In the genomic region with DNA sequence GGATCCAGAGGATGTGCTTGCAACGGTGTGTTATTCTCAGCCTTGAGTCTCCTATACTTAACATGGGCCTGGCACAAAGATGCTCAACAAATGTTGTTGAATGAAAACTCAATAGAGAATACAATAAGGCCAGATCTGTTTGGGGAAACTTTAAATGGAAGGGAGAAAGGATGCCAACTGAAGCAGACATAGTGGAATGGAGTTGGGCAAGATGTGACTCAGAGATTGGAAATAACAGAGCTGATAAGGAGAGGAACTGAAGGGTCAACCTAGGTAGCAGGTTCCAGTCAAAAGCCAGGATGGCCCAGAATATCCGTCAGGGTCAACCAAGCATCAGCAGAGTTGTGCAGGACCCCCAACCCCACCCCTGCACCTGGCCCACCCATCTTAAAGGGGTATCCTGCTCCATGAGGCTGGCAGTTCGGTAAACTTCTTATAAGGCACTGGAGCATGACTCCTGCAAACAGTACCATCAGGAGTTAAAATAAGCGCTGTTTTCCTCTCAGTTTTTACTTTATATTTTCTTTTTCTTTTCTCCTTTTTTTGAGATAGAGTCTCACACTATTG, we compare ENCODE assay signal across 13 cellular contexts. TPM values are rescaled to one million over a fixed set of nuclear protein-coding genes. Genes with fewer than 3 reads are reported as not detected.
DNase-seq lines count a peak whose midpoint lies in the region; ATAC-seq and TF ChIP-seq lines count a peak whose summit lies in the region.
"Had no signal": no experiment of that assay in that cellular context is flagged by ENCODE, and none has a peak within 500 bp of the region (broad histone marks: within the 10 kb centered on the region; RNA-seq: fewer than 3 reads in every experiment).

No MANE protein-coding gene starts in this region.

- no peak for TF ChIP-seq CTCF in PC-3 (conservative IDR thresholded peaks at IDR 0.05; ENCODE audit: low read depth, low read length)
- no peak for TF ChIP-seq CTCF in progenitor cell of endocrine pancreas (IDR thresholded peaks at IDR 0.05; ENCODE audit: unreplicated experiment)
- no peak for TF ChIP-seq CTCF in foreskin fibroblast (IDR thresholded peaks at IDR 0.05; ENCODE audit: low read depth, low read length)

- peaks cover 9% of the 10 kb centered on the region; the same call in 1 of the 2 replicates for H3K27me3 ChIP-seq in PC-3 (ENCODE audit: low read length)

- ATAC-seq in PC-3 (no peak), HG02642 (IDR thresholded peaks at IDR 0.05; ENCODE audit: poor library complexity, unreplicated experiment) (no peak)

- peak overlapping the region; percentile 5 for H3K27ac Mint-ChIP-seq in activated CD4-positive, alpha-beta T cell treated with anti-CD3 and anti-CD28 coated beads, Interleukin-2, amount 10 ng/mL, durations not matched to agents 24 days and 14 days
- no peak overlapping the region for H3K27ac Mint-ChIP-seq in progenitor cell of endocrine pancreas

- H3K9me2 ChIP-seq in PC-3 (replicated peaks; ENCODE audit: low read length) = no peaks in the 10 kb centered on the region

- H3K9me3 ChIP-seq in PC-3 (ENCODE audit: low read length) = no peaks in the 10 kb centered on the region
- H3K9me3 ChIP-seq: suprapubic skin had no signal

- peak overlapping the region; percentile 97 for H3K4me2 ChIP-seq in PC-3 (ENCODE audit: low read length)

- CTCF ChIA-PET in PC-3 (lab: Charles Lee) = no interaction called here

- H3K9ac ChIP-seq in PC-3 (ENCODE audit: low read length) = no peak overlapping the region; the same call in 1 of the 2 replicates

- BruUV-seq in PC-3 (replicated peaks; lab: Mats Ljungman, UMichigan) = no TSS peak

- POLR2A ChIA-PET in PC-3 (lab: Charles Lee; ENCODE audit: unreplicated experiment) = no interaction called here

- intact Hi-C loops in activated CD4-positive, alpha-beta T cell treated with anti-CD3 and anti-CD28 coated beads, Interleukin-2, amount 10 ng/mL, durations not matched to agents 24 days and 14 days (cut with micrococcal nuclease) = loop anchor here (1.0 to 5.0 kb wide), 3 partner anchors 16 to 222 kb away; a partner anchor contains a TSS
- intact Hi-C loops in PC-3 (cut with micrococcal nuclease) = loop anchor here (2.0 kb wide), 1 partner anchor 15 kb away; a partner anchor contains a TSS

- H3K27ac ChIP-seq in PC-3 (ENCODE audit: low read length) = no peak overlapping the region

- no peaks in the 10 kb centered on the region for H3K36me3 ChIP-seq in PC-3 (ENCODE audit: low read depth, low read length)
- H3K36me3 ChIP-seq: suprapubic skin had no signal

- peaks cover 5% of the 10 kb centered on the region for H3K36me3 Mint-ChIP-seq in activated CD4-positive, alpha-beta T cell treated with anti-CD3 and anti-CD28 coated beads, Interleukin-2, amount 10 ng/mL, durations not matched to agents 24 days and 14 days (ENCODE audit: low read depth)
- H3K36me3 Mint-ChIP-seq in progenitor cell of endocrine pancreas (ENCODE audit: insufficient read depth) = no peaks in the 10 kb centered on the region

- peak overlapping the region; percentile 96 for H3K4me3 Mint-ChIP-seq in activated CD4-positive, alpha-beta T cell treated with anti-CD3 and anti-CD28 coated beads, Interleukin-2, amount 10 ng/mL, durations not matched to agents 24 days and 14 days
- peak overlapping the region; percentile 81 for H3K4me3 Mint-ChIP-seq in progenitor cell of endocrine pancreas (ENCODE audit: low read depth)

- peaks cover 22% of the 10 kb centered on the region for H3K79me2 ChIP-seq in PC-3 (ENCODE audit: low read length)

- peaks cover 17% of the 10 kb centered on the region for H3K4me1 ChIP-seq in PC-3 (ENCODE audit: insufficient read depth, low read length)

- H3K9me3 Mint-ChIP-seq in activated CD4-positive, alpha-beta T cell treated with anti-CD3 and anti-CD28 coated beads, Interleukin-2, amount 10 ng/mL, durations not matched to agents 24 days and 14 days = peaks cover 5% of the 10 kb centered on the region
- H3K9me3 Mint-ChIP-seq in progenitor cell of endocrine pancreas (ENCODE audit: low read depth) = no peaks in the 10 kb centered on the region

- peaks cover 31% of the 10 kb centered on the region for H3K4me1 Mint-ChIP-seq in activated CD4-positive, alpha-beta T cell treated with anti-CD3 and anti-CD28 coated beads, Interleukin-2, amount 10 ng/mL, durations not matched to agents 24 days and 14 days
- peaks cover 13% of the 10 kb centered on the region for H3K4me1 Mint-ChIP-seq in progenitor cell of endocrine pancreas (ENCODE audit: low read depth)

- peak overlapping the region; percentile 88 for H2AFZ ChIP-seq in PC-3 (ENCODE audit: low read length)

- no peak for DNase-seq in activated CD4-positive, alpha-beta T cell treated with anti-CD3 and anti-CD28 coated beads, Interleukin-2, amount 10 ng/mL, durations not matched to agents 24 days and 14 days
- DNase-seq in activated CD4-positive, alpha-beta T cell treated with anti-CD3 and anti-CD28 coated beads for 4 hours = no peak
- DNase-seq in PC-3 (peak; percentile 10), ecto neural progenitor cell (ENCODE audit: low spot score) (peak; percentile 32), progenitor cell of endocrine pancreas (ENCODE audit: low spot score, unreplicated experiment) (no peak), cortex of kidney (lab: John Stamatoyannopoulos, UW) (no peak), foreskin fibroblast (no peak)
- DNase-seq: ACHN, NCI-H510A, SHP77 had no signal

- H3K4me3 ChIP-seq in PC-3 (ENCODE audit: low read length) (no peak overlapping the region; the same call in 1 of the 2 replicates), foreskin fibroblast (ENCODE audit: low read depth in 1 of 2, low read length in 2 of 2) (no peak overlapping the region)

- no peaks in the 10 kb centered on the region for H3F3A ChIP-seq in PC-3 (ENCODE audit: low read length, unreplicated experiment)

- H4K20me1 ChIP-seq in PC-3 (ENCODE audit: low read length) = no peaks in the 10 kb centered on the region

- H3K27me3 Mint-ChIP-seq in activated CD4-positive, alpha-beta T cell treated with anti-CD3 and anti-CD28 coated beads, Interleukin-2, amount 10 ng/mL, durations not matched to agents 24 days and 14 days = peaks cover 10% of the 10 kb centered on the region
- H3K27me3 Mint-ChIP-seq in progenitor cell of endocrine pancreas = peaks cover 31% of the 10 kb centered on the region

RNA-seq across cellular contexts. Expression of a gene that starts 1.0 kb away (rescaled TPM):
- 2.9 and 3.5 TPM in 2 replicates for total RNA-seq in activated CD4-positive, alpha-beta T cell treated with anti-CD3 and anti-CD28 coated beads, Interleukin-2, amount 10 ng/mL, durations not matched to agents 24 days and 14 days
- total RNA-seq in PC-3 (2014; rRNA removed) (4.5 and 5.4 TPM in 2 replicates), progenitor cell of endocrine pancreas (6.1 and 7.3 TPM in 2 replicates)

RNA-seq across cellular contexts. Expression of a gene that starts 15.7 kb away (rescaled TPM):
- 4.8 and 5.0 TPM in 2 replicates for total RNA-seq in activated CD4-positive, alpha-beta T cell treated with anti-CD3 and anti-CD28 coated beads, Interleukin-2, amount 10 ng/mL, durations not matched to agents 24 days and 14 days
- total RNA-seq in PC-3 (2014; rRNA removed) = 13.3 and 14.2 TPM in 2 replicates
- total RNA-seq in progenitor cell of endocrine pancreas = 33.4 and 34.5 TPM in 2 replicates

RNA-seq across cellular contexts. Expression of a gene that starts 59.7 kb away (rescaled TPM):
- 0.30 and 0.54 TPM in 2 replicates for total RNA-seq in activated CD4-positive, alpha-beta T cell treated with anti-CD3 and anti-CD28 coated beads, Interleukin-2, amount 10 ng/mL, durations not matched to agents 24 days and 14 days
- total RNA-seq in PC-3 (2014; rRNA removed) (0.18 TPM in 1 of 2 replicates, not detected in the other), progenitor cell of endocrine pancreas (not detected in 2 replicates)
- total RNA-seq: lung microvascular endothelial cell had no signal

Comparison
In these comparisons a context has a peak if more than half of its experiments do, and no peak if none do; other contexts are left out.
1. DNase-seq: peak in PC-3 (single experiment) and ecto neural progenitor cell (single experiment); none in activated CD4-positive, alpha-beta T cell treated with anti-CD3 and anti-CD28 coated beads, Interleukin-2, amount 10 ng/mL, durations not matched to agents 24 days and 14 days (single experiment), activated CD4-positive, alpha-beta T cell treated with anti-CD3 and anti-CD28 coated beads for 4 hours (0 of 2), progenitor cell of endocrine pancreas (single experiment), cortex of kidney (single experiment) and foreskin fibroblast (0 of 2).